8 cellular contexts compared by ENCODE assay signal in the genomic region with DNA sequence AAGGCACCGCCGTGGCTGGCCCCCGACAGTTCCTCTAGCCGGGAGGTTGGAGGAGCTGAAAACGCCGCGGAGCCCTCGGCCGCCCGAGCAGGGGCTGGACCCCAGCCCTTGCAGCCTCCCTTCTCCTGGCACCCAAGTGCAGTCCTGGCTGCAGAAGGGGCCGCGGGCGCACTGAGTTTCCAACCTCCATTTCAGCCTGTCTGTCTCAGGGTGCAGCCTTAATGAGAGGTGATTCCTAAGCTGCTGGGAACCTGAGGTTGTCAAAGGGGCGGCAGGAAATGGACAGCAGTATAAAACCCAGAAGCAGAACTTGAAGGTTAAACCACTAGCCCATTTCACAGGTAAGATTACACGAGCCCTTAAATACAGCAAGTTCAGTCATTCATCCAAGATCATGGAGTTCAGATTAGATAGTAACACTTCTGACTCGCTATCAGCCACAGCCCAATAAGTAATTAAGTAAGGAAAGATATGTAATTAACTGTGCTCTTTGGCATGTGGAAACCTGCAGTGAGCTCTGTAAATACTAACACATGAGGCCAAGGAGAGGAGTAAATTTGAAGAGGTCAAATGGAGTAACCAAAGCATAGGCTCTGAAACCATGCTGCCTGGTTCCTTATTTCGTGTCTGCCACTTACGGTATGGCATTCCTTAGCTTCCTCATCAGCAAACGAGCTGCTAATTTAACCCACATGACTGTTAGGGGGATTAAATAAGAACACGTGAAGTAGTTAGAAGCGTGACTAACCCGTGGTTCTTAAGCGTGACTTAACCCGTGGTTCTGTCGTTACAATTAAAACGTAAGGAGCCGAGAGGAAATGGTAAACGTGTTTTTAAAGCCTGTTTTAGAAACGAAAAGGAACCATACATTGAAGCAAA. TPM values are rescaled to one million over a fixed set of nuclear protein-coding genes. Genes with fewer than 3 reads are reported as not detected.
DNase-seq lines count a peak whose midpoint lies in the region; ATAC-seq, FAIRE-seq and TF ChIP-seq lines count a peak whose summit lies in the region.

No MANE protein-coding gene starts in this region.

- 0 out of 2 replicates have a peak, but pooled peaks have one; percentile 46 for TF ChIP-seq RAD21 in HepG2 (CRISPR knock-in tag; IDR thresholded peaks at IDR 0.05)

- no peaks in the 10 kb centered on the region for H3K4me1 ChIP-seq in colonic mucosa
- peaks cover 38% of the 10 kb centered on the region for H3K4me1 ChIP-seq in HepG2 (ENCODE audit: insufficient read depth, low read length)
- H3K4me1 ChIP-seq in stomach, result peaks cover 12 to 53% (median 37%) of the 10 kb centered on the region in 4 donors

- intact Hi-C loops in colonic mucosa (cut with DNase I), result loop anchor here (10.0 kb wide), 2 partner anchors 50 to 140 kb away; a partner anchor contains a TSS
- intact Hi-C loops in HepG2 (cut with micrococcal nuclease; ENCODE audit: unreplicated experiment), result loop anchor here (1.0 to 5.0 kb wide), 3 partner anchors 22 to 163 kb away; no protein-coding TSS in a partner anchor
- intact Hi-C loops in stomach (cut with DNase I; ENCODE audit: low total_unique reads), result no loop called here

- no peaks in the 10 kb centered on the region for H3K9me3 ChIP-seq in colonic mucosa
- H3K9me3 ChIP-seq in HepG2 (ENCODE audit: low read length), result no peaks in the 10 kb centered on the region
- H3K9me3 ChIP-seq in stomach, result no peaks in the 10 kb centered on the region

- ATAC-seq in GM19328 (IDR thresholded peaks at IDR 0.05; ENCODE audit: unreplicated experiment), result peak; percentile 6
- peak; percentile 49 for ATAC-seq in HepG2

- H3K36me3 Mint-ChIP-seq in T-helper 2 cell treated with Interferon-gamma antibody and Interleukin-4, amounts not matched to agents 5 μg/mL and 100 μg/mL, for 36 hours (ENCODE audit: low read depth), result peaks cover 28% of the 10 kb centered on the region

- POLR2A ChIA-PET in HepG2 (lab: Yijun Ruan, JAX), result interaction anchor here (0.7 to 4.2 kb wide), 20 partner anchors 7 to 553 kb away, joined by 3 to 123 read pairs (median 6); a partner anchor contains a TSS

- peaks cover 40% of the 10 kb centered on the region for H3K4me1 Mint-ChIP-seq in T-helper 2 cell treated with Interferon-gamma antibody and Interleukin-4, amounts not matched to agents 5 μg/mL and 100 μg/mL, for 36 hours (ENCODE audit: low read depth)

- BruUV-seq in HepG2 (replicated peaks; lab: Mats Ljungman, UMichigan), result TSS peak; percentile 69

- peak; percentile 37 for FAIRE-seq in HepG2 (lab: Jason Lieb, UNC)

- CTCF ChIA-PET in HepG2 (lab: Yijun Ruan, JAX; ENCODE audit: low intra/inter-chr PET ratio, low total read pairs), result no interaction called here

- TF ChIP-seq POLR2A in HepG2 (IDR thresholded peaks at IDR 0.05; ENCODE audit: insufficient read depth in 1 of 2, low read depth in 2 of 2, low read length in 2 of 2), result no peak
- no peak for TF ChIP-seq POLR2A in stomach (IDR thresholded peaks at IDR 0.05)

- peaks cover 32% of the 10 kb centered on the region for H3K79me2 ChIP-seq in HepG2 (ENCODE audit: insufficient read depth, low read length)

- H3K27ac Mint-ChIP-seq in T-helper 2 cell treated with Interferon-gamma antibody and Interleukin-4, amounts not matched to agents 5 μg/mL and 100 μg/mL, for 36 hours, result peak overlapping the region; percentile 99

- H3K4me3 Mint-ChIP-seq in T-helper 2 cell treated with Interferon-gamma antibody and Interleukin-4, amounts not matched to agents 5 μg/mL and 100 μg/mL, for 36 hours, result peak overlapping the region; percentile 93

- TF ChIP-seq CTCF in C4-2B (conservative IDR thresholded peaks at IDR 0.05) (no peak), colonic mucosa (IDR thresholded peaks at IDR 0.05) (no peak), HepG2 (CRISPR knock-in tag; IDR thresholded peaks at IDR 0.05) (no peak), stomach (IDR thresholded peaks at IDR 0.05) (peak in 1 of 7 experiments; percentile 9)

- peak overlapping the region; percentile 82 to 90 for H3K9ac ChIP-seq in colonic mucosa (ENCODE audit: low read depth in 2 of 2, low read length in 2 of 2)
- peak overlapping the region; percentile 75 for H3K9ac ChIP-seq in HepG2 (ENCODE audit: insufficient read depth, low read depth, low read length)

- peak overlapping the region; percentile 71 for H3K4me2 ChIP-seq in HepG2 (ENCODE audit: low read depth, low read length)

- H3K27me3 Mint-ChIP-seq in T-helper 2 cell treated with Interferon-gamma antibody and Interleukin-4, amounts not matched to agents 5 μg/mL and 100 μg/mL, for 36 hours (ENCODE audit: low read depth), result no peaks in the 10 kb centered on the region

- in situ Hi-C loops in HepG2 (cut with HindIII; ENCODE audit: extremely low pct_ligation_motif_present, low pct_unique_long_range_greater_than_20kb), result no loop called here

- no peaks in the 10 kb centered on the region for H3K27me3 ChIP-seq in colonic mucosa
- H3K27me3 ChIP-seq in HepG2 (ENCODE audit: control insufficient read depth in 1 of 2, insufficient read depth in 2 of 2, low read length in 2 of 2), result no peaks in the 10 kb centered on the region; a peak in 1 of 5 replicates
- H3K27me3 ChIP-seq in stomach, result no peaks in the 10 kb centered on the region

- H3K36me3 ChIP-seq in colonic mucosa, result no peaks in the 10 kb centered on the region
- H3K36me3 ChIP-seq in HepG2 (replicated peaks in 1 of 2; ENCODE audit: control insufficient read depth in 1 of 2, insufficient read depth in 2 of 2, low read length in 2 of 2), result no peaks in the 10 kb centered on the region
- H3K36me3 ChIP-seq in stomach, result no peaks in the 10 kb centered on the region

- H3K9me3 Mint-ChIP-seq in T-helper 2 cell treated with Interferon-gamma antibody and Interleukin-4, amounts not matched to agents 5 μg/mL and 100 μg/mL, for 36 hours, result no peaks in the 10 kb centered on the region

- DNase-seq in Jurkat, Clone E6-1 (ENCODE audit: low read depth, low spot score), result peak; percentile 58
- DNase-seq in T-helper 2 cell treated with Interferon-gamma antibody and Interleukin-4, amounts not matched to agents 5 μg/mL and 100 μg/mL, for 36 hours (ENCODE audit: low spot score), result peak; percentile 17
- DNase-seq in colonic mucosa, result peak; percentile 39
- DNase-seq in HepG2 (ENCODE audit: low spot score), result peak; percentile 31
- no peak for DNase-seq in stomach
- no peak for DNase-seq in GM19240 (ENCODE audit: insufficient read length, low spot score)

- no peak for TF ChIP-seq EP300 in HepG2 (IDR thresholded peaks at IDR 0.05; ENCODE audit: low read depth in 2 of 2, low read length in 2 of 2)
- TF ChIP-seq EP300 in HepG2 (CRISPR knock-in tag; IDR thresholded peaks at IDR 0.05; ENCODE audit: borderline replicate concordance), result no peak
- TF ChIP-seq EP300 in stomach (IDR thresholded peaks at IDR 0.05), result no peak

- H3K27ac ChIP-seq in C4-2B (peak overlapping the region; percentile 85), colonic mucosa (peak overlapping the region; percentile 98), HepG2 (ENCODE audit: extremely low read length, insufficient read depth, low read length) (peak overlapping the region; percentile 87), stomach (peak overlapping the region; percentile 95 to 97 (median 96))

- under 1% methylated on average over 15 of the region's 29 CpGs for WGBS in HepG2 (ENCODE audit: low lambda C conversion rate)
- WGBS in stomach, 5 donors, result 0 to 1% (median 1%) methylated on average over 22 to 29 of the region's 29 CpGs

- peak overlapping the region; percentile 83 for H3K4me3 ChIP-seq in Jurkat, Clone E6-1 (ENCODE audit: low read length)
- H3K4me3 ChIP-seq in colonic mucosa (peak overlapping the region; percentile 63), HepG2 (replicated peaks in 1 of 3; ENCODE audit: insufficient read depth in 1 of 3, low read depth in 2 of 3, low read length in 3 of 3) (peak overlapping the region; percentile 71 to 89 (median 83)), stomach (peak overlapping the region; percentile 71 to 82 (median 74))

- no peaks in the 10 kb centered on the region for H4K20me1 ChIP-seq in HepG2 (ENCODE audit: insufficient read depth, low read length)

- H2AFZ ChIP-seq in HepG2 (ENCODE audit: low read length), result peak overlapping the region; percentile 35

RNA-seq across cellular contexts. Expression of a gene that starts 0.7 kb away (rescaled TPM):
- polyA plus RNA-seq in Jurkat, Clone E6-1 (2012; ENCODE audit: insufficient read depth, insufficient read length), result 10.9 TPM
- total RNA-seq in colonic mucosa, result 1 to 10 TPM; 7.7 to 9.5 TPM
- total RNA-seq in HepG2 (2016; rRNA removed; fragmentation: Illumina TruSeq; extraction: Trizol), result 8.7 and 9.5 TPM in 2 replicates
- 6.9 and 7.8 TPM in 2 replicates for total RNA-seq in HepG2 (2016; cell fraction: cytosol; rRNA removed; fragmentation: Illumina TruSeq; extraction: Trizol; ENCODE audit: low read depth)
- total RNA-seq in HepG2 (2016; cell fraction: insoluble cytoplasmic fraction; rRNA removed; fragmentation: Illumina TruSeq; extraction: Trizol), result 8.3 and 9.7 TPM in 2 replicates
- 8.2 and 9.2 TPM in 2 replicates for total RNA-seq in HepG2 (2016; cell fraction: membrane; rRNA removed; fragmentation: Illumina TruSeq; extraction: Trizol)
- 13.6 and 15.9 TPM in 2 replicates for total RNA-seq in HepG2 (2016; cell fraction: nucleus; rRNA removed; fragmentation: Illumina TruSeq; extraction: Trizol)
- 6.1 and 8.1 TPM in 2 replicates for polyA plus RNA-seq in HepG2 (2011; rRNA removed)
- 2.2 and 3.0 TPM in 2 replicates for polyA plus RNA-seq in HepG2 (2011; cell fraction: cytosol; rRNA removed)
- polyA plus RNA-seq in HepG2 (2011; cell fraction: nucleus; rRNA removed), result 6.3 and 8.6 TPM in 2 replicates
- polyA plus RNA-seq in HepG2 (2012), result 7.9 and 8.3 TPM in 2 replicates
- polyA plus RNA-seq in HepG2 (2016; cell fraction: cytosol; fragmentation: Illumina TruSeq; extraction: Trizol; ENCODE audit: low read depth), result 1.1 and 2.0 TPM in 2 replicates
- polyA plus RNA-seq in HepG2 (2016; cell fraction: insoluble cytoplasmic fraction; fragmentation: Illumina TruSeq; extraction: Trizol; ENCODE audit: low read depth), result 7.2 and 7.5 TPM in 2 replicates
- 3.4 TPM in 2 replicates for polyA plus RNA-seq in HepG2 (2016; cell fraction: membrane; fragmentation: Illumina TruSeq; extraction: Trizol; ENCODE audit: low read depth)
- polyA plus RNA-seq in HepG2 (2016; cell fraction: nucleus; fragmentation: Illumina TruSeq; extraction: Trizol; ENCODE audit: insufficient read depth, low read depth), result 16.0 and 16.3 TPM in 2 replicates
- polyA minus RNA-seq in HepG2 (2011; rRNA and poly(A)+ RNA removed; ENCODE audit: low replicate concordance), result 1.6 and 2.4 TPM in 2 replicates
- polyA minus RNA-seq in HepG2 (2011; cell fraction: cytosol; rRNA and poly(A)+ RNA removed), result 5.6 and 6.7 TPM in 2 replicates
- 23.7 and 25.6 TPM in 2 replicates for polyA minus RNA-seq in HepG2 (2011; cell fraction: nucleus; rRNA and poly(A)+ RNA removed)
- total RNA-seq in stomach, result 10 to 100 TPM in 3 of 5 donors, 1 to 10 TPM in 2; 3.5 to 28.6 (median 13.5) TPM
- 1 to 10 TPM; 3.4 to 6.6 (median 3.5) TPM for polyA plus RNA-seq in stomach

RNA-seq across cellular contexts. Expression of a gene that starts 0.9 kb away (rescaled TPM):
- polyA plus RNA-seq in Jurkat, Clone E6-1 (2012; ENCODE audit: insufficient read depth, insufficient read length), result 2.8 TPM
- total RNA-seq in colonic mucosa, result 10 to 100 TPM in 1 of 2 donors, 1 to 10 TPM in 1; 6.1 to 14.5 TPM
- 6.1 and 8.3 TPM in 2 replicates for total RNA-seq in HepG2 (2016; rRNA removed; fragmentation: Illumina TruSeq; extraction: Trizol)
- 2.2 TPM in 2 replicates for total RNA-seq in HepG2 (2016; cell fraction: cytosol; rRNA removed; fragmentation: Illumina TruSeq; extraction: Trizol; ENCODE audit: low read depth)
- total RNA-seq in HepG2 (2016; cell fraction: insoluble cytoplasmic fraction; rRNA removed; fragmentation: Illumina TruSeq; extraction: Trizol), result 5.6 and 8.5 TPM in 2 replicates
- 6.0 and 6.4 TPM in 2 replicates for total RNA-seq in HepG2 (2016; cell fraction: membrane; rRNA removed; fragmentation: Illumina TruSeq; extraction: Trizol)
- 3.9 and 4.0 TPM in 2 replicates for total RNA-seq in HepG2 (2016; cell fraction: nucleus; rRNA removed; fragmentation: Illumina TruSeq; extraction: Trizol)
- 2.2 and 3.1 TPM in 2 replicates for polyA plus RNA-seq in HepG2 (2011; rRNA removed)
- polyA plus RNA-seq in HepG2 (2011; cell fraction: cytosol; rRNA removed), result 1.7 and 2.4 TPM in 2 replicates
- polyA plus RNA-seq in HepG2 (2011; cell fraction: nucleus; rRNA removed), result 1.00 and 1.1 TPM in 2 replicates
- 2.9 and 3.9 TPM in 2 replicates for polyA plus RNA-seq in HepG2 (2012)
- 1.5 and 2.1 TPM in 2 replicates for polyA plus RNA-seq in HepG2 (2016; cell fraction: cytosol; fragmentation: Illumina TruSeq; extraction: Trizol; ENCODE audit: low read depth)
- 7.8 and 8.2 TPM in 2 replicates for polyA plus RNA-seq in HepG2 (2016; cell fraction: insoluble cytoplasmic fraction; fragmentation: Illumina TruSeq; extraction: Trizol; ENCODE audit: low read depth)
- 4.1 and 4.4 TPM in 2 replicates for polyA plus RNA-seq in HepG2 (2016; cell fraction: membrane; fragmentation: Illumina TruSeq; extraction: Trizol; ENCODE audit: low read depth)
- polyA plus RNA-seq in HepG2 (2016; cell fraction: nucleus; fragmentation: Illumina TruSeq; extraction: Trizol; ENCODE audit: insufficient read depth, low read depth), result 3.4 and 4.1 TPM in 2 replicates
- polyA minus RNA-seq in HepG2 (2011; rRNA and poly(A)+ RNA removed; ENCODE audit: low replicate concordance), result 1.5 and 4.9 TPM in 2 replicates
- polyA minus RNA-seq in HepG2 (2011; cell fraction: cytosol; rRNA and poly(A)+ RNA removed), result 2.0 and 3.7 TPM in 2 replicates
- 4.4 and 4.5 TPM in 2 replicates for polyA minus RNA-seq in HepG2 (2011; cell fraction: nucleus; rRNA and poly(A)+ RNA removed)
- total RNA-seq in stomach, result 10 to 100 TPM; 29.3 to 61.6 (median 45.5) TPM
- 10 to 100 TPM; 11.4 to 20.2 (median 12.0) TPM for polyA plus RNA-seq in stomach

RNA-seq across cellular contexts. Expression of a gene that starts 51.0 kb away (rescaled TPM):
- 39.5 TPM for polyA plus RNA-seq in Jurkat, Clone E6-1 (2012; ENCODE audit: insufficient read depth, insufficient read length)
- total RNA-seq in colonic mucosa, result 10 to 100 TPM; 20.3 to 24.1 TPM
- 9.0 and 15.8 TPM in 2 replicates for total RNA-seq in HepG2 (2016; rRNA removed; fragmentation: Illumina TruSeq; extraction: Trizol)
- 3.5 and 8.1 TPM in 2 replicates for total RNA-seq in HepG2 (2016; cell fraction: cytosol; rRNA removed; fragmentation: Illumina TruSeq; extraction: Trizol; ENCODE audit: low read depth)
- total RNA-seq in HepG2 (2016; cell fraction: insoluble cytoplasmic fraction; rRNA removed; fragmentation: Illumina TruSeq; extraction: Trizol), result 9.8 and 12.7 TPM in 2 replicates
- total RNA-seq in HepG2 (2016; cell fraction: membrane; rRNA removed; fragmentation: Illumina TruSeq; extraction: Trizol), result 9.7 and 10.0 TPM in 2 replicates
- total RNA-seq in HepG2 (2016; cell fraction: nucleus; rRNA removed; fragmentation: Illumina TruSeq; extraction: Trizol), result 18.8 and 22.6 TPM in 2 replicates
- 17.5 and 22.0 TPM in 2 replicates for polyA plus RNA-seq in HepG2 (2011; rRNA removed)
- polyA plus RNA-seq in HepG2 (2011; cell fraction: cytosol; rRNA removed), result 4.7 and 6.0 TPM in 2 replicates
- 36.1 and 40.1 TPM in 2 replicates for polyA plus RNA-seq in HepG2 (2011; cell fraction: nucleus; rRNA removed)
- polyA plus RNA-seq in HepG2 (2012), result 14.5 TPM in 2 replicates
- polyA plus RNA-seq in HepG2 (2016; cell fraction: cytosol; fragmentation: Illumina TruSeq; extraction: Trizol; ENCODE audit: low read depth), result 5.2 and 6.8 TPM in 2 replicates
- 10.5 and 12.9 TPM in 2 replicates for polyA plus RNA-seq in HepG2 (2016; cell fraction: insoluble cytoplasmic fraction; fragmentation: Illumina TruSeq; extraction: Trizol; ENCODE audit: low read depth)
- 7.1 and 7.3 TPM in 2 replicates for polyA plus RNA-seq in HepG2 (2016; cell fraction: membrane; fragmentation: Illumina TruSeq; extraction: Trizol; ENCODE audit: low read depth)
- polyA plus RNA-seq in HepG2 (2016; cell fraction: nucleus; fragmentation: Illumina TruSeq; extraction: Trizol; ENCODE audit: insufficient read depth, low read depth), result 55.0 and 55.4 TPM in 2 replicates
- polyA minus RNA-seq in HepG2 (2011; rRNA and poly(A)+ RNA removed; ENCODE audit: low replicate concordance), result 6.7 and 7.2 TPM in 2 replicates
- polyA minus RNA-seq in HepG2 (2011; cell fraction: cytosol; rRNA and poly(A)+ RNA removed), result 3.6 and 5.0 TPM in 2 replicates
- polyA minus RNA-seq in HepG2 (2011; cell fraction: nucleus; rRNA and poly(A)+ RNA removed), result 23.8 and 26.6 TPM in 2 replicates
- 100 to 1,000 TPM in 1 of 5 donors, 10 to 100 TPM in 4; 18.2 to 140 (median 50.0) TPM for total RNA-seq in stomach
- 10 to 100 TPM; 28.6 to 68.5 (median 54.2) TPM for polyA plus RNA-seq in stomach

Comparison
In these comparisons a context has a peak if more than half of its experiments do, and no peak if none do; other contexts are left out.
1. DNase-seq: peak in Jurkat, Clone E6-1 (single experiment), T-helper 2 cell treated with Interferon-gamma antibody and Interleukin-4, amounts not matched to agents 5 μg/mL and 100 μg/mL, for 36 hours (single experiment), colonic mucosa (single experiment) and HepG2 (single experiment); none in stomach (single experiment) and GM19240 (single experiment).
2. Peak in every context shown above with its lines, with median percentiles within 50 percentile points of each other: H3K27ac ChIP-seq and H3K4me3 ChIP-seq.